ENCODE assay signal across 8 cellular contexts in genomic region chr11:69166186-69167115, GRCh38. TPM values are rescaled to one million over a fixed set of nuclear protein-coding genes. Genes with fewer than 3 reads are reported as not detected.
DNase-seq lines count a peak whose midpoint lies in the region; ATAC-seq and TF ChIP-seq lines count a peak whose summit lies in the region.

No MANE protein-coding gene starts in this region.

- H3K4me1 ChIP-seq in SJSA1 (replicated peaks) (peaks cover 31% of the 10 kb centered on the region), body of pancreas (peaks cover 7% of the 10 kb centered on the region), thoracic aorta (ENCODE audit: control insufficient read depth in 1 of 2, low read depth in 2 of 2) (peaks cover 9 to 22% of the 10 kb centered on the region in 2 donors)

- DNase-seq in DMS53 (lab: John Stamatoyannopoulos, UW) (peak; percentile 56), SJSA1 (ENCODE audit: low read depth in 1 of 2, low spot score in 2 of 2) (peak; percentile 96 to 97), body of pancreas (peak in 3 of 4 donors; percentile 9 to 28 (median 22)), memory B cell (ENCODE audit: low spot score in 2 of 2) (no peak), thoracic aorta (ENCODE audit: low spot score) (no peak), mucosa of gallbladder (ENCODE audit: low spot score) (no peak)

- ATAC-seq in GM19455 (IDR thresholded peaks at IDR 0.05; ENCODE audit: unreplicated experiment) (peak; percentile 92), HG03439 (IDR thresholded peaks at IDR 0.05; ENCODE audit: unreplicated experiment) (peak; percentile 95), body of pancreas (peak; percentile 68), memory B cell (ENCODE audit: low read depth) (peak; percentile 94), thoracic aorta (ENCODE audit: insufficient number of reproducible peaks, low FRiP score, low read depth) (peak; percentile 98)

- peaks cover 4% of the 10 kb centered on the region for H3K27me3 Mint-ChIP-seq in memory B cell

- no peaks in the 10 kb centered on the region for H3K27me3 ChIP-seq in SJSA1 (replicated peaks)
- no peaks in the 10 kb centered on the region for H3K27me3 ChIP-seq in body of pancreas
- no peaks in the 10 kb centered on the region for H3K27me3 ChIP-seq in thoracic aorta (replicated peaks; ENCODE audit: insufficient read depth)

- peak overlapping the region; percentile 32 for H3K4me3 Mint-ChIP-seq in memory B cell

- TF ChIP-seq CTCF in body of pancreas (IDR thresholded peaks at IDR 0.05): no peak
- TF ChIP-seq CTCF in thoracic aorta (IDR thresholded peaks at IDR 0.05): peak; percentile 40

- H3K9me3 ChIP-seq in SJSA1 (replicated peaks) (peaks cover 7% of the 10 kb centered on the region; the same call in 1 of the 2 replicates), body of pancreas (no peaks in the 10 kb centered on the region), thoracic aorta (peaks cover 4% of the 10 kb centered on the region)

- no peak for TF ChIP-seq POLR2A in body of pancreas (IDR thresholded peaks at IDR 0.05)

- H3K27ac ChIP-seq in SJSA1 (peak overlapping the region; percentile 52), body of pancreas (no peak overlapping the region), thoracic aorta (peak overlapping the region in 1 of 2 donors; percentile 34)

- no peaks in the 10 kb centered on the region for H3K36me3 ChIP-seq in SJSA1
- H3K36me3 ChIP-seq in body of pancreas (replicated peaks in 1 of 2; ENCODE audit: insufficient read depth in 1 of 2, low read depth in 2 of 2): no peaks in the 10 kb centered on the region
- H3K36me3 ChIP-seq in thoracic aorta: no peaks in the 10 kb centered on the region

- H3K4me3 ChIP-seq in SJSA1 (no peak overlapping the region), body of pancreas (no peak overlapping the region), thoracic aorta (peak overlapping the region; percentile 70)

- H3K36me3 Mint-ChIP-seq in memory B cell: peaks cover 6% of the 10 kb centered on the region

- WGBS in body of pancreas, 2 donors: 54 to 66% methylated on average over 18 to 21 of the region's 21 CpGs

- intact Hi-C loops in body of pancreas (cut with DNase I): no loop called here

- H3K4me1 Mint-ChIP-seq in memory B cell: peaks cover 8% of the 10 kb centered on the region

- H3K9me3 Mint-ChIP-seq in memory B cell: peaks cover 6% of the 10 kb centered on the region

- peak overlapping the region; percentile 52 for H3K27ac Mint-ChIP-seq in memory B cell

RNA-seq across cellular contexts. Expression of gene SMIM38, which starts 10.7 kb away (rescaled TPM):
- total RNA-seq in SJSA1 (2014; rRNA removed; shearing (Covaris generic)): 0.38 and 0.50 TPM in 2 replicates
- 10 to 100 TPM in 1 of 2 donors, 1 to 10 TPM in 1; 8.9 to 15.6 TPM for total RNA-seq in body of pancreas
- 1 to 10 TPM; 3.0 to 4.2 TPM for total RNA-seq in thoracic aorta
- total RNA-seq in mucosa of gallbladder: 0.40 TPM

Comparison
In these comparisons a context has a peak if more than half of its experiments do, and no peak if none do; other contexts are left out.
1. DNase-seq: peak in DMS53 (single experiment), SJSA1 (2 of 2) and body of pancreas (3 of 4); none in memory B cell (0 of 2), thoracic aorta (single experiment) and mucosa of gallbladder (single experiment).
2. Peak in every context shown above with its lines, with median percentiles within 50 percentile points of each other: ATAC-seq.